In the genomic region with DNA sequence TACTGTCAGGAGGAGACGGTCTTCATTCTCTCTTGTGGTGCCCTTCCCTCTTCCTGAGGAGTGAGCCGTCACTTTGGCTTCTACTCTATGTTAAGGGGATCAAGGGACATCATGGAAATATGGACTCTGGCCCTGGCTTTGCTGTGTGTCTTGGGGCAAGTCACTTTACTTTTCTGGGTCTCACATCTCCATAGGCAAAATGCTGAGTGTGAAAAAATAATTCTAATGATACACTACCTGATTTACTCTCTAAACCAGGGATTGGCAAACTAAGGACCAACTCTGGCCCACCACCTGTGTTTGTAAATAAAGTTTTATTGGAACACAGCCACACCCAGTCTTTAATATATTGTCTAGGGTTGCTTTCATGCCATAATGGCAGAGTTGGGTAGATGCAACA, we compare ENCODE assay signal across 22 cellular contexts.
A peak's percentile ranks its signal among the peaks of the same experiment; 100 is the strongest.
DNase-seq lines count a peak whose midpoint lies in the region; ATAC-seq and TF ChIP-seq lines count a peak whose summit lies in the region.
"Had no signal": no experiment of that assay in that cellular context is flagged by ENCODE, and none has a peak within 500 bp of the region (broad histone marks: within the 10 kb centered on the region; RNA-seq: fewer than 3 reads in every experiment).

No MANE protein-coding gene starts in this region.

- no peaks in the 10 kb centered on the region for H3K79me2 ChIP-seq in GM23338 (replicated peaks; ENCODE audit: insufficient read depth)

- H3K27ac Mint-ChIP-seq in GM23338: no peak overlapping the region
- no peak overlapping the region for H3K27ac Mint-ChIP-seq in effector memory CD8-positive, alpha-beta T cell
- H3K27ac Mint-ChIP-seq: CD14-positive monocyte; CD4-positive, alpha-beta T cell; CD8-positive, alpha-beta memory T cell had no signal

- H4K20me1 ChIP-seq in GM23338 (replicated peaks; ENCODE audit: insufficient read depth): no peaks in the 10 kb centered on the region
- H4K20me1 ChIP-seq: BLaER1 treated with 17β-estradiol and CSF1 and Interleukin-3, amounts not matched to agents 10 nM and 100 nM had no signal

- TF ChIP-seq CTCF in GM23338 (conservative IDR thresholded peaks at IDR 0.05; ENCODE audit: low read depth in 2 of 2) (no peak), esophagus muscularis mucosa (IDR thresholded peaks at IDR 0.05) (no peak), ascending aorta (IDR thresholded peaks at IDR 0.05) (no peak)

- H3K36me3 ChIP-seq in GM23338 (ENCODE audit: insufficient read depth) (no peaks in the 10 kb centered on the region), HUES64 (ENCODE audit: insufficient read depth, low read length) (no peaks in the 10 kb centered on the region), esophagus muscularis mucosa (no peaks in the 10 kb centered on the region), ascending aorta (no peaks in the 10 kb centered on the region)
- H3K36me3 ChIP-seq: BE2C; BLaER1 treated with 17β-estradiol and CSF1 and Interleukin-3, amounts not matched to agents 10 nM and 100 nM had no signal

- no peak for TF ChIP-seq EP300 in esophagus muscularis mucosa (IDR thresholded peaks at IDR 0.05)

- ATAC-seq in GM23338 (no peak), HG02798 (IDR thresholded peaks at IDR 0.05; ENCODE audit: poor library complexity, unreplicated experiment) (no peak)
- no peak for ATAC-seq in effector memory CD8-positive, alpha-beta T cell (replicated peaks)
- ATAC-seq: A549, GM12878, HCT116 had no signal

- H3K27me3 ChIP-seq in GM23338 (ENCODE audit: insufficient read depth): no peaks in the 10 kb centered on the region
- H3K27me3 ChIP-seq in HUES64 (ENCODE audit: insufficient read depth, low read length): no peaks in the 10 kb centered on the region
- H3K27me3 ChIP-seq in esophagus muscularis mucosa: no peaks in the 10 kb centered on the region
- no peaks in the 10 kb centered on the region for H3K27me3 ChIP-seq in ascending aorta
- H3K27me3 ChIP-seq: BE2C; BLaER1 treated with 17β-estradiol and CSF1 and Interleukin-3, amounts not matched to agents 10 nM and 100 nM had no signal

- H3F3A ChIP-seq in GM23338 (replicated peaks; ENCODE audit: low read depth): no peaks in the 10 kb centered on the region

- no peaks in the 10 kb centered on the region for H3K27me3 Mint-ChIP-seq in GM23338 (ENCODE audit: insufficient read depth, low read depth, poor library complexity)
- H3K27me3 Mint-ChIP-seq in effector memory CD8-positive, alpha-beta T cell: no peaks in the 10 kb centered on the region
- H3K27me3 Mint-ChIP-seq: CD8-positive, alpha-beta memory T cell had no signal

- H3K4me3 ChIP-seq in GM23338 (no peak overlapping the region), HUES64 (ENCODE audit: low read length) (no peak overlapping the region), esophagus muscularis mucosa (no peak overlapping the region), ascending aorta (no peak overlapping the region)
- H3K4me3 ChIP-seq: A549; BLaER1 treated with 17β-estradiol and CSF1 and Interleukin-3, amounts not matched to agents 10 nM and 100 nM; GM12878 had no signal

- H3K4me1 ChIP-seq in GM23338 (ENCODE audit: insufficient read depth) (peaks cover 18% of the 10 kb centered on the region), HUES64 (ENCODE audit: insufficient read depth, low read length) (peaks cover 15% of the 10 kb centered on the region), esophagus muscularis mucosa (no peaks in the 10 kb centered on the region), ascending aorta (no peaks in the 10 kb centered on the region)
- H3K4me1 ChIP-seq: A549 had no signal

- H3K27ac ChIP-seq in GM23338 (ENCODE audit: low read depth): no peak overlapping the region
- peak overlapping the region; percentile 2; the same call in 1 of the 2 replicates for H3K27ac ChIP-seq in HUES64 (ENCODE audit: low read depth, low read length)
- H3K27ac ChIP-seq in esophagus muscularis mucosa (replicated peaks in 1 of 4): no peak overlapping the region
- no peak overlapping the region for H3K27ac ChIP-seq in ascending aorta
- H3K27ac ChIP-seq: A549; BLaER1 treated with 17β-estradiol and CSF1 and Interleukin-3, amounts not matched to agents 10 nM and 100 nM had no signal

- DNase-seq in GM23338 (ENCODE audit: low spot score): no peak
- peak; percentile 26 for DNase-seq in esophagus muscularis mucosa (ENCODE audit: extremely low spot score)
- DNase-seq in ascending aorta (ENCODE audit: low spot score in 2 of 2): no peak
- no peak for DNase-seq in effector memory CD8-positive, alpha-beta T cell
- DNase-seq: 8988T; ACHN; AML-193; BE2C; CD4-positive, alpha-beta T cell; CD8-positive, alpha-beta memory T cell; DMS 273 treated with DMSO at 0.1 percent for 48 hours; DMS79; EL; GDM1 had no signal

- WGBS in HUES64: 94% methylated on average over 1 of the region's 2 CpGs
- WGBS in esophagus muscularis mucosa: 92% methylated on average over 2 of the region's 2 CpGs

- H3K9me3 Mint-ChIP-seq in GM23338: 0 out of 3 replicates have a peak, but pooled peaks cover 2% of the 10 kb centered on the region
- peaks cover 1 to 2% of the 10 kb centered on the region in 2 donors for H3K9me3 Mint-ChIP-seq in effector memory CD8-positive, alpha-beta T cell
- H3K9me3 Mint-ChIP-seq: CD4-positive, alpha-beta T cell; H9 had no signal

- intact Hi-C loops in esophagus muscularis mucosa (cut with DNase I) (no loop called here), ascending aorta (cut with DNase I) (no loop called here)

- 0 out of 2 replicates have a peak overlapping the region, but pooled peaks have one; percentile 45 for H3K4me2 ChIP-seq in GM23338
- H3K4me2 ChIP-seq: A549 had no signal

- H3K9me2 ChIP-seq in GM23338 (ENCODE audit: insufficient read depth): peaks cover 13% of the 10 kb centered on the region; the same call in 1 of the 2 replicates

- H3K36me3 Mint-ChIP-seq in GM23338 (ENCODE audit: low read depth): no peaks in the 10 kb centered on the region
- H3K36me3 Mint-ChIP-seq in effector memory CD8-positive, alpha-beta T cell (ENCODE audit: insufficient read depth): no peaks in the 10 kb centered on the region
- H3K36me3 Mint-ChIP-seq: CD14-positive monocyte; CD8-positive, alpha-beta memory T cell had no signal

- peak overlapping the region; percentile 25; the same call in 1 of the 2 replicates for H2AFZ ChIP-seq in GM23338

- no peak for TF ChIP-seq POLR2A in esophagus muscularis mucosa (IDR thresholded peaks at IDR 0.05; ENCODE audit: low read depth)

- no peak overlapping the region for H3K9ac ChIP-seq in HUES64 (ENCODE audit: low read depth, low read length)
- H3K9ac ChIP-seq: BLaER1 treated with 17β-estradiol and CSF1 and Interleukin-3, amounts not matched to agents 10 nM and 100 nM had no signal

- H3K4me3 Mint-ChIP-seq in GM23338: no peak overlapping the region
- H3K4me3 Mint-ChIP-seq in effector memory CD8-positive, alpha-beta T cell: no peak overlapping the region
- H3K4me3 Mint-ChIP-seq: CD14-positive monocyte; CD4-positive, alpha-beta T cell; CD8-positive, alpha-beta memory T cell had no signal

- H3K9me3 ChIP-seq in HUES64 (ENCODE audit: insufficient read depth, low read depth, low read length) (no peaks in the 10 kb centered on the region; the same call in 1 of the 2 replicates), esophagus muscularis mucosa (peaks cover 0 to 10% (median 0%) of the 10 kb centered on the region in 4 donors), ascending aorta (no peaks in the 10 kb centered on the region)
- H3K9me3 ChIP-seq: A549, BE2C had no signal

- H3K4me1 Mint-ChIP-seq in GM23338: peaks cover 21% of the 10 kb centered on the region
- H3K4me1 Mint-ChIP-seq in effector memory CD8-positive, alpha-beta T cell (ENCODE audit: low read depth in 2 of 2): no peaks in the 10 kb centered on the region
- H3K4me1 Mint-ChIP-seq: CD14-positive monocyte; CD8-positive, alpha-beta memory T cell had no signal

TF ChIP-seq in GM23338, 12 proteins besides CTCF, POLR2A, EP300 and RAD21:
- TF ChIP-seq ZNF331 (CRISPR knock-in tag; IDR thresholded peaks at IDR 0.05; ENCODE audit: low read depth) (no peak), JUNB (IDR thresholded peaks at IDR 0.05; ENCODE audit: unreplicated experiment) (no peak), NANOG (IDR thresholded peaks at IDR 0.05; ENCODE audit: borderline replicate concordance) (no peak)
